Comparison of ENCODE assay signal across 29 cellular contexts in the genomic region with DNA sequence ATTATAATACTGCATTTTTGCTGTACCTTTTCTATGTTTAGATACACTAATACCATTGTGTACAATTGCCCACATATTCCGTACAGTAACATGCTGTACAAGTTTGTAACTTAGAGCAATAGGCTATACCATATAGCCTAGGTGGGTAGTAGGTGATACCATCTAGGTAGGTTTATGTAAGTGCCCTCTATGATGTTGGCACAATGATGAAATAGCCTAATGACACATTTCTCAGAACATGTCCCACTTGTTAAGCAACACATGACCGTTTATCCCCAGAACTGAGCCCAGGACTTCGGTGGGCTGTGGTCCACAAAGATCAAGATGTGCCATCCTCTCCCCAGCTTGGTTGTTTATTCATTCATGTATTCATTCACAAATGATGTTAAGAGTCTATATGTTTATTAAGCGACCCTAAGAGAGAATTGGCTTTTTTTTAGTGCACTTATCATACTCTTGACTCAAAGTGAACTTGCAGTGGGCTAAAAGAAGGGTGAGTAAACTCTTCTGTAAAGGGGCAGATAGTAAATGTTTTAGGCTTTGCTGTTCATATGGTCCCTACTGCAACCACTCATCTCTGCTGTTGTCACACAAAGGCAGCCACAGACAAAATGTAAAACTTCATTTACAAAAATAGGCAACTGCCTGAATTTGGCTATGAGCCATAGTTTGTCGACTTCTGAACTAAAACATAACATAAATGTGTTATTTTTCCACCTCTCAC.
"Had no signal": no experiment of that assay in that cellular context is flagged by ENCODE, and none has a peak within 500 bp of the region (broad histone marks: within the 10 kb centered on the region; RNA-seq: fewer than 3 reads in every experiment).

No MANE protein-coding gene starts in this region.

- H3K4me1 Mint-ChIP-seq: natural killer cell; nephron; neural progenitor cell; stimulated activated memory B cell treated with anti-CD40 and anti-IgM and Interleukin-4, amounts not matched to agents 10 μg/mL and 1 μg/mL and 100 μg/mL, for 72 hours; stimulated activated naive CD8-positive, alpha-beta T cell treated with anti-CD3 and anti-CD28 coated beads, Interleukin-15, amount 100 ng/mL, for 72 hours had no signal

- H3K27ac Mint-ChIP-seq: natural killer cell; nephron; neural progenitor cell; progenitor cell of endocrine pancreas; stimulated activated memory B cell treated with anti-CD40 and anti-IgM and Interleukin-4, amounts not matched to agents 10 μg/mL and 1 μg/mL and 100 μg/mL, for 72 hours; stimulated activated naive CD8-positive, alpha-beta T cell treated with anti-CD3 and anti-CD28 coated beads, Interleukin-15, amount 100 ng/mL, for 72 hours; type B pancreatic cell had no signal

- H3K4me3 Mint-ChIP-seq: natural killer cell; nephron; neural progenitor cell; stimulated activated memory B cell treated with anti-CD40 and anti-IgM and Interleukin-4, amounts not matched to agents 10 μg/mL and 1 μg/mL and 100 μg/mL, for 72 hours; stimulated activated naive CD8-positive, alpha-beta T cell treated with anti-CD3 and anti-CD28 coated beads, Interleukin-15, amount 100 ng/mL, for 72 hours; type B pancreatic cell had no signal

- H3K4me3 ChIP-seq: neural progenitor cell, ovary, psoas muscle, right lobe of liver, sigmoid colon, suprapubic skin, testis, tibial artery, transverse colon, upper lobe of right lung, uterus had no signal

- H3K4me1 ChIP-seq: neural progenitor cell, parathyroid adenoma, psoas muscle, right lobe of liver, sigmoid colon, suprapubic skin, testis, tibial artery, transverse colon, upper lobe of right lung, uterus had no signal

- H3K9me3 Mint-ChIP-seq: natural killer cell; nephron; neural progenitor cell; stimulated activated memory B cell treated with anti-CD40 and anti-IgM and Interleukin-4, amounts not matched to agents 10 μg/mL and 1 μg/mL and 100 μg/mL, for 72 hours; stimulated activated naive CD8-positive, alpha-beta T cell treated with anti-CD3 and anti-CD28 coated beads, Interleukin-15, amount 100 ng/mL, for 72 hours; type B pancreatic cell had no signal

- H3K9me3 ChIP-seq: ovary, psoas muscle, right lobe of liver, sigmoid colon, suprapubic skin, testis, tibial artery, transverse colon, upper lobe of right lung, uterus had no signal

- ATAC-seq: natural killer cell; psoas muscle; right cardiac atrium; right lobe of liver; stimulated activated memory B cell treated with anti-CD40 and anti-IgM and Interleukin-4, amounts not matched to agents 10 μg/mL and 1 μg/mL and 100 μg/mL, for 72 hours; stimulated activated naive CD8-positive, alpha-beta T cell treated with anti-CD3 and anti-CD28 coated beads, Interleukin-15, amount 100 ng/mL, for 72 hours; stimulated activated naive CD8-positive, alpha-beta T cell treated with anti-CD3 and anti-CD28 coated beads, Interleukin-15, Interleukin-2, amounts not matched to agents 100 U/mL and 50 U/mL, for 24 hours; upper lobe of right lung had no signal

- H3K36me3 ChIP-seq: neural progenitor cell, ovary, right lobe of liver, sigmoid colon, suprapubic skin, tibial artery, transverse colon, upper lobe of right lung, uterus had no signal

- H3K36me3 Mint-ChIP-seq: natural killer cell; neural progenitor cell; stimulated activated memory B cell treated with anti-CD40 and anti-IgM and Interleukin-4, amounts not matched to agents 10 μg/mL and 1 μg/mL and 100 μg/mL, for 72 hours; type B pancreatic cell had no signal

- DNase-seq: natural killer cell; occipital lobe; ovary; posterior cingulate gyrus; psoas muscle; right cardiac atrium; right lobe of liver; sigmoid colon; small intestine; stimulated activated CD4-positive, alpha-beta T cell treated with anti-CD3 and anti-CD28 coated beads, Interleukin-15, amount 100 ng/mL, for 24 hours; stimulated activated CD4-positive, alpha-beta T cell treated with anti-CD3 and anti-CD28 coated beads, Interleukin-2, amount 100 ng/mL, for 24 hours; stimulated activated CD4-positive, alpha-beta T cell treated with anti-CD3 and anti-CD28 coated beads, Interleukin-2, amount 100 ng/mL, for 48 hours; stimulated activated CD4-positive, alpha-beta T cell treated with anti-CD3 and anti-CD28 coated beads, Interleukin-4, amount 100 ng/mL, for 24 hours; stimulated activated naive CD4-positive, alpha-beta T cell; stimulated activated naive CD8-positive, alpha-beta T cell treated with anti-CD3 and anti-CD28 coated beads, Interleukin-15, amount 100 ng/mL, for 72 hours; stimulated activated naive CD8-positive, alpha-beta T cell treated with anti-CD3 and anti-CD28 coated beads, Interleukin-15, Interleukin-2, amounts not matched to agents 100 U/mL and 50 U/mL, for 24 hours; substantia nigra; testis; tibial artery; transverse colon; upper lobe of right lung; uterus had no signal

- H3K27ac ChIP-seq: neural progenitor cell, ovary, parathyroid adenoma, psoas muscle, right lobe of liver, sigmoid colon, suprapubic skin, testis, tibial artery, transverse colon, upper lobe of right lung, uterus had no signal
